Comparison of ENCODE assay signal across 11 cellular contexts in genomic region chr15:74798388-74799254, GRCh38. TPM values are rescaled to one million over a fixed set of nuclear protein-coding genes. Genes with fewer than 3 reads are reported as not detected.
A peak's percentile ranks its signal among the peaks of the same experiment; 100 is the strongest.
DNase-seq lines count a peak whose midpoint lies in the region; ATAC-seq and TF ChIP-seq lines count a peak whose summit lies in the region.
"Had no signal": no experiment of that assay in that cellular context is flagged by ENCODE, and none has a peak within 500 bp of the region (broad histone marks: within the 10 kb centered on the region; RNA-seq: fewer than 3 reads in every experiment).

No MANE protein-coding gene starts in this region.

- H3K27me3 ChIP-seq in DOHH2 (ENCODE audit: control insufficient read depth, low read length) = no peaks in the 10 kb centered on the region
- no peaks in the 10 kb centered on the region for H3K27me3 ChIP-seq in body of pancreas

- no peaks in the 10 kb centered on the region for H3K9me2 ChIP-seq in DOHH2 (replicated peaks; ENCODE audit: control insufficient read depth, low read length)

- H3K4me2 ChIP-seq in DOHH2 (ENCODE audit: low read length) = peak overlapping the region; percentile 18; the same call in 1 of the 2 replicates

- H3K27me3 Mint-ChIP-seq in naive B cell = no peaks in the 10 kb centered on the region

- TF ChIP-seq CTCF in DOHH2 (IDR thresholded peaks at IDR 0.05; ENCODE audit: low read depth, low read length, poor library complexity, severe bottlenecking) (no peak), body of pancreas (IDR thresholded peaks at IDR 0.05) (peak in 3 of 7 experiments; percentile 29 to 64 (median 60))

- H3F3A ChIP-seq in DOHH2 (ENCODE audit: control insufficient read depth, insufficient read depth) = peaks cover 24% of the 10 kb centered on the region

- H3K4me3 Mint-ChIP-seq in naive B cell = peak overlapping the region in 7 of 8 donors; percentile 21 to 89 (median 69)

- no peaks in the 10 kb centered on the region for H3K9me3 ChIP-seq in DOHH2 (ENCODE audit: control insufficient read depth, insufficient read depth, low read length)
- no peaks in the 10 kb centered on the region for H3K9me3 ChIP-seq in body of pancreas

- H3K36me3 Mint-ChIP-seq in naive B cell = peaks cover 0 to 15% of the 10 kb centered on the region in 2 donors

- TF ChIP-seq POLR2A in body of pancreas (IDR thresholded peaks at IDR 0.05) = no peak

- H3K9me3 Mint-ChIP-seq in naive B cell = no peaks in the 10 kb centered on the region

- 67 to 91% methylated on average over 16 to 25 of the region's 25 CpGs for WGBS in body of pancreas, 2 donors

- peaks cover 59% of the 10 kb centered on the region for H3K79me2 ChIP-seq in DOHH2 (ENCODE audit: control insufficient read depth, low read length)

- peak overlapping the region; percentile 94 to 99 (median 96) for H3K27ac Mint-ChIP-seq in naive B cell

- peak overlapping the region; percentile 40 for H3K27ac ChIP-seq in DOHH2 (ENCODE audit: low read depth, low read length)
- H3K27ac ChIP-seq in body of pancreas = peak overlapping the region in 3 of 4 donors; percentile 10 to 72 (median 31)

- DNase-seq in body of pancreas = peak; percentile 71 to 91 (median 84)
- no peak for DNase-seq in naive B cell
- no peak for DNase-seq in NCI-H1092 treated with DMSO at 0.1 percent for 48 hours (lab: John Stamatoyannopoulos, UW)
- DNase-seq: DND-41 had no signal

- peak; percentile 36 for ATAC-seq in HG03432 (IDR thresholded peaks at IDR 0.05; ENCODE audit: unreplicated experiment)
- peak; percentile 74 for ATAC-seq in body of pancreas
- no peak for ATAC-seq in naive B cell (ENCODE audit: low read depth in 2 of 2)
- ATAC-seq in GM21367 (IDR thresholded peaks at IDR 0.05; ENCODE audit: unreplicated experiment) = no peak
- ATAC-seq in GM18870 (IDR thresholded peaks at IDR 0.05; ENCODE audit: unreplicated experiment) = no peak
- ATAC-seq in HG03039 (IDR thresholded peaks at IDR 0.05; ENCODE audit: unreplicated experiment) = no peak
- ATAC-seq: Panc1 had no signal

- H3K4me3 ChIP-seq in DOHH2 (ENCODE audit: low read length) = no peak overlapping the region
- H3K4me3 ChIP-seq in body of pancreas = no peak overlapping the region

- H3K36me3 ChIP-seq in DOHH2 (ENCODE audit: control insufficient read depth, low read length) (peaks cover 87% of the 10 kb centered on the region), body of pancreas (replicated peaks in 1 of 2; ENCODE audit: insufficient read depth in 1 of 2, low read depth in 2 of 2) (peaks cover 0 to 5% of the 10 kb centered on the region in 2 donors)

- H3K4me1 ChIP-seq in DOHH2 (ENCODE audit: control insufficient read depth, low read length) = peaks cover 64% of the 10 kb centered on the region
- H3K4me1 ChIP-seq in body of pancreas = peaks cover 18% of the 10 kb centered on the region

- peaks cover 47% of the 10 kb centered on the region for H4K20me1 ChIP-seq in DOHH2 (ENCODE audit: control insufficient read depth, insufficient read depth, low read depth, low read length)

- H3K4me1 Mint-ChIP-seq in naive B cell = peaks cover 54 to 64% (median 58%) of the 10 kb centered on the region in 3 donors

- intact Hi-C loops in body of pancreas (cut with DNase I) = no loop called here

RNA-seq across cellular contexts. Expression of gene LMAN1L, which starts 14.0 kb away (rescaled TPM):
- total RNA-seq in body of pancreas = not detected
- not detected for polyA plus RNA-seq in naive B cell (ENCODE audit: low read depth in 6 of 6)
- total RNA-seq: renal cortical epithelial cell had no signal

RNA-seq across cellular contexts. Expression of gene CSK, which starts 16.7 kb away (rescaled TPM):
- 10 to 100 TPM; 11.2 to 15.2 TPM for total RNA-seq in body of pancreas
- 100 to 1,000 TPM; 176 to 273 (median 216) TPM for polyA plus RNA-seq in naive B cell (ENCODE audit: low read depth in 6 of 6)

RNA-seq across cellular contexts. Expression of gene CPLX3, which starts 27.8 kb away (rescaled TPM):
- total RNA-seq in body of pancreas = not detected
- polyA plus RNA-seq in naive B cell (ENCODE audit: low read depth in 6 of 6) = not detected
- total RNA-seq: renal cortical epithelial cell had no signal

RNA-seq across cellular contexts. Expression of gene ULK3, which starts 44.3 kb away (rescaled TPM):
- total RNA-seq in body of pancreas = 10 to 100 TPM; 74.2 to 76.3 TPM
- polyA plus RNA-seq in naive B cell (ENCODE audit: low read depth in 6 of 6) = 10 to 100 TPM in 5 of 6 donors, 1 to 10 TPM in 1; 9.3 to 21.5 (median 13.1) TPM

RNA-seq across cellular contexts. Expression of gene CYP1A2, which starts 50.0 kb away (rescaled TPM):
- not detected for total RNA-seq in body of pancreas
- not detected for polyA plus RNA-seq in naive B cell (ENCODE audit: low read depth in 6 of 6)
- total RNA-seq: renal cortical epithelial cell had no signal

Comparison
In these comparisons a context has a peak if more than half of its experiments do, and no peak if none do; other contexts are left out.
1. ATAC-seq: peak in HG03432 (single experiment) and body of pancreas (single experiment); none in naive B cell (0 of 2), GM21367 (single experiment), GM18870 (single experiment) and HG03039 (single experiment).
2. DNase-seq: peak in body of pancreas (4 of 4); none in naive B cell (single experiment) and NCI-H1092 treated with DMSO at 0.1 percent for 48 hours (single experiment).